25 cellular contexts compared by ENCODE assay signal in genomic region chr2:130843321-130843985, GRCh38. TPM values are rescaled to one million over a fixed set of nuclear protein-coding genes. Genes with fewer than 3 reads are reported as not detected.
DNase-seq lines count a peak whose midpoint lies in the region; ATAC-seq, FAIRE-seq and TF ChIP-seq lines count a peak whose summit lies in the region.
"Had no signal": no experiment of that assay in that cellular context is flagged by ENCODE, and none has a peak within 500 bp of the region (broad histone marks: within the 10 kb centered on the region; RNA-seq: fewer than 3 reads in every experiment).

No MANE protein-coding gene starts in this region.

- H2BK120ac ChIP-seq in H1 (replicated peaks; ENCODE audit: low read depth, low read length): no peak overlapping the region

- H4K91ac ChIP-seq in H1 (replicated peaks; ENCODE audit: insufficient read length, low read length): peak overlapping the region; percentile 1

- H3K9ac ChIP-seq in H1 (replicated peaks in 1 of 4; ENCODE audit: extremely low read depth in 1 of 4, low read depth in 3 of 4, low read length in 3 of 4): no peak overlapping the region

- TF ChIP-seq POLR2A in breast epithelium (IDR thresholded peaks at IDR 0.05) (no peak), H1 (IDR thresholded peaks at IDR 0.05; ENCODE audit: control extremely low read depth in 1 of 2, low read depth in 2 of 2, low read length in 2 of 2) (no peak)

- no peak overlapping the region; the same call in 1 of the 2 replicates for H4K8ac ChIP-seq in H1 (ENCODE audit: extremely low read depth, insufficient read depth, low read length)

- no peak overlapping the region for H3K4me2 ChIP-seq in H1 (ENCODE audit: insufficient read depth in 1 of 2, low read depth in 2 of 2, low read length in 2 of 2)
- H3K4me2 ChIP-seq: PC-9 had no signal

- H3K27ac ChIP-seq in breast epithelium: no peak overlapping the region
- H3K27ac ChIP-seq in H1 (ENCODE audit: low read depth, low read length): no peak overlapping the region
- H3K27ac ChIP-seq: PC-9 had no signal

- no peak overlapping the region for H3K23ac ChIP-seq in H1 (ENCODE audit: insufficient read length)

- no peak for TF ChIP-seq EP300 in H1 (IDR thresholded peaks at IDR 0.05; ENCODE audit: borderline replicate concordance in 1 of 2, low read depth in 2 of 2, low read length in 2 of 2)

- no peak overlapping the region for H3K56ac ChIP-seq in H1 (replicated peaks; ENCODE audit: insufficient read length, low read depth, low read length)

- H2AFZ ChIP-seq in H1 (ENCODE audit: low read length): no peak overlapping the region
- H2AFZ ChIP-seq: PC-9 had no signal

- TF ChIP-seq CTCF in MCF 10A (IDR thresholded peaks at IDR 0.05; ENCODE audit: unreplicated experiment): no peak
- no peak for TF ChIP-seq CTCF in breast epithelium (IDR thresholded peaks at IDR 0.05)
- no peak for TF ChIP-seq CTCF in H1 (IDR thresholded peaks at IDR 0.05; ENCODE audit: control extremely low read depth in 1 of 3, insufficient read depth in 1 of 3, low read depth in 1 of 3, low read length in 3 of 3)
- no peak for TF ChIP-seq CTCF in GM13976 (IDR thresholded peaks at IDR 0.05; ENCODE audit: borderline replicate concordance, control extremely low read depth, extremely low read depth, insufficient read depth, missing control alignments)

- H3K79me1 ChIP-seq in H1 (ENCODE audit: low read depth, low read length): peaks cover 2% of the 10 kb centered on the region; the same call in 1 of the 2 replicates

- H3K14ac ChIP-seq in H1 (ENCODE audit: insufficient read length): no peak overlapping the region

- H3K4me3 Mint-ChIP-seq in MCF 10A (ENCODE audit: unreplicated experiment): no peak overlapping the region
- H3K4me3 Mint-ChIP-seq: T-cell had no signal

- H3K36me3 ChIP-seq in breast epithelium: no peaks in the 10 kb centered on the region
- no peaks in the 10 kb centered on the region; a peak in 2 of 8 replicates for H3K36me3 ChIP-seq in H1 (ENCODE audit: control insufficient read depth in 2 of 4, insufficient read depth in 4 of 4, low read length in 3 of 4)
- H3K36me3 ChIP-seq: BE2C had no signal

- H3K9me3 ChIP-seq in breast epithelium: no peaks in the 10 kb centered on the region
- no peaks in the 10 kb centered on the region for H3K9me3 ChIP-seq in H1 (ENCODE audit: insufficient read depth in 2 of 2, low read depth in 1 of 2, low read length in 1 of 2)
- H3K9me3 ChIP-seq: BE2C had no signal

- no TSS peak for BruUV-seq in MCF 10A (replicated peaks; lab: Mats Ljungman, UMichigan)

- intact Hi-C loops in MCF 10A (cut with micrococcal nuclease) (no loop called here), breast epithelium (cut with DNase I; ENCODE audit: low total_unique reads) (no loop called here)

- H4K20me1 ChIP-seq in H1 (replicated peaks in 1 of 2; ENCODE audit: control insufficient read depth in 1 of 2, insufficient read depth in 2 of 2, low read length in 2 of 2): peaks cover 0 to 12% of the 10 kb centered on the region in 2 experiments

- in situ Hi-C loops in GM13976 (cut with MboI; ENCODE audit: low sequenced_read_pairs, unreplicated experiment): no loop called here

- no peak for FAIRE-seq in H1 (lab: Jason Lieb, UNC)
- FAIRE-seq: HepG2 had no signal

- H3K36me3 Mint-ChIP-seq in MCF 10A (ENCODE audit: insufficient read depth, unreplicated experiment): peaks cover 23% of the 10 kb centered on the region
- H3K36me3 Mint-ChIP-seq: T-cell had no signal

- H3K4me1 ChIP-seq in breast epithelium (no peaks in the 10 kb centered on the region), H1 (replicated peaks in 1 of 4; ENCODE audit: control insufficient read depth in 3 of 4, insufficient read depth in 4 of 4, low read length in 3 of 4) (peaks cover 0 to 11% (median 4%) of the 10 kb centered on the region in 4 experiments; a peak in 6 of 7 replicates)
- H3K4me1 ChIP-seq: BE2C had no signal

- H2AK5ac ChIP-seq in H1 (ENCODE audit: low read depth, low read length): no peak overlapping the region; the same call in 1 of the 2 replicates

- no peak overlapping the region for H3K4me3 ChIP-seq in breast epithelium
- no peak overlapping the region for H3K4me3 ChIP-seq in H1 (ENCODE audit: extremely low read depth in 1 of 4, insufficient read depth in 2 of 4, low read depth in 3 of 4, low read length in 4 of 4)
- H3K4me3 ChIP-seq: PC-9 had no signal

- 89% methylated on average over 12 of the region's 12 CpGs; no CpG with 5 or more reads in 1 of the 2 experiments for WGBS in H1 (ENCODE audit: extremely low coverage in 1 of 2, insufficient coverage in 1 of 2, insufficient read length in 1 of 2, insufficient replicate concordance in 2 of 2, low coverage in 1 of 2, low lambda C conversion rate in 2 of 2, missing lambda C conversion rate in 1 of 2), 2 experiments

- no peaks in the 10 kb centered on the region for H3K23me2 ChIP-seq in H1 (ENCODE audit: low read depth, low read length)

- H3K27me3 ChIP-seq in breast epithelium (peaks cover 0 to 17% of the 10 kb centered on the region in 2 donors), H1 (replicated peaks in 1 of 4; ENCODE audit: control insufficient read depth in 3 of 4, extremely low read depth in 1 of 4, insufficient read depth in 3 of 4, low read length in 3 of 4) (no peaks in the 10 kb centered on the region; a peak in 1 of 7 replicates)

- TF ChIP-seq RAD21 in H1 (IDR thresholded peaks at IDR 0.05 in 1 of 2, conservative IDR thresholded peaks at IDR 0.05 in 1 of 2; ENCODE audit: low read depth in 2 of 2, low read length in 2 of 2): no peak

- ATAC-seq in HG03045 (IDR thresholded peaks at IDR 0.05; ENCODE audit: unreplicated experiment): no peak
- ATAC-seq: HCT116, T-cell had no signal

- H3K4ac ChIP-seq in H1 (replicated peaks; ENCODE audit: insufficient read length, low read depth, low read length): no peak overlapping the region

- no peaks in the 10 kb centered on the region for H3K9me3 Mint-ChIP-seq in MCF 10A (ENCODE audit: unreplicated experiment)
- H3K9me3 Mint-ChIP-seq: T-cell had no signal

- H2BK15ac ChIP-seq in H1 (ENCODE audit: low read length): no peak overlapping the region

- H2BK5ac ChIP-seq in H1 (ENCODE audit: low read depth, low read length): no peak overlapping the region; the same call in 1 of the 2 replicates

- DNase-seq in MCF 10A (ENCODE audit: unreplicated experiment): no peak
- DNase-seq in breast epithelium (ENCODE audit: low spot score in 2 of 2): no peak
- peak; percentile 86 to 90 for DNase-seq in NCI-H524 (lab: John Stamatoyannopoulos, UW)
- DNase-seq in H1 (ENCODE audit: low read depth in 1 of 2, low spot score in 2 of 2): no peak
- DNase-seq in GM13976 (ENCODE audit: low spot score): no peak
- DNase-seq in NCI-H526 (lab: John Stamatoyannopoulos, UW): no peak
- DNase-seq: 8988T; ACHN; BE2C; Calu3; DMS53; GOT3; Karpas-422; NCI-H1092 treated with DMSO at 0.1 percent for 48 hours; NCI-H1436; NCI-H1930; NCI-H2107; NCI-H82; NK-92 treated with Interleukin-12 subunit alpha and Interleukin-12 subunit beta, amount 100 ng/mL, for 24 hours; PC-9; SHP77; T-cell had no signal

- H3K18ac ChIP-seq in H1 (ENCODE audit: extremely low read depth, low read length): peak overlapping the region; percentile 16; the same call in 1 of the 2 replicates

- no peak overlapping the region for H4K5ac ChIP-seq in H1 (ENCODE audit: insufficient read length, low read depth, low read length)

- H3K27me3 Mint-ChIP-seq in MCF 10A (ENCODE audit: insufficient read depth, unreplicated experiment): no peaks in the 10 kb centered on the region

- H3K79me2 ChIP-seq in H1 (ENCODE audit: control insufficient read depth in 1 of 2, insufficient read depth in 2 of 2, low read length in 2 of 2): no peaks in the 10 kb centered on the region; a peak in 1 of 4 replicates

- CTCF ChIA-PET in MCF 10A (lab: Yijun Ruan, JAX): interaction anchor here (0.7 kb wide), 1 partner anchor 77 kb away, joined by 3 read pairs; no protein-coding TSS in a partner anchor
- CTCF ChIA-PET in H1 (lab: Charles Lee; ENCODE audit: partially characterized antibody): interaction anchor here (0.9 to 4.1 kb wide), 19 partner anchors 9 to 314 kb away, joined by 3 to 20 read pairs (median 4); no protein-coding TSS in a partner anchor

- POLR2A ChIA-PET in MCF 10A (lab: Yijun Ruan, JAX): no interaction called here
- POLR2A ChIA-PET in H1 (lab: Charles Lee; ENCODE audit: partially characterized antibody): no interaction called here

- H3K27ac Mint-ChIP-seq in MCF 10A (ENCODE audit: low read depth, unreplicated experiment): peak overlapping the region; percentile 57
- H3K27ac Mint-ChIP-seq: T-cell had no signal

- H3K4me1 Mint-ChIP-seq in MCF 10A (ENCODE audit: insufficient read depth, unreplicated experiment): peaks cover 30% of the 10 kb centered on the region
- H3K4me1 Mint-ChIP-seq: T-cell had no signal

- H2BK20ac ChIP-seq in H1 (ENCODE audit: low read length): no peak overlapping the region

- peak overlapping the region; percentile 19; the same call in 1 of the 2 replicates for H2BK12ac ChIP-seq in H1 (ENCODE audit: low read depth, low read length)

TF ChIP-seq in H1, 55 proteins besides CTCF, POLR2A, EP300 and RAD21 (continues in another document):
- TF ChIP-seq HDAC6 (IDR thresholded peaks at IDR 0.05; ENCODE audit: low read depth, low read length) (no peak), ATF2 (IDR thresholded peaks at IDR 0.05; ENCODE audit: low read length) (no peak), POLR2AphosphoS5 (IDR thresholded peaks at IDR 0.05; ENCODE audit: low read depth, low read length) (no peak), ZNF274 (IDR thresholded peaks at IDR 0.05; ENCODE audit: borderline replicate concordance, extremely low read depth, low read length) (no peak)

RNA-seq across cellular contexts. Expression of gene ARHGEF4, which starts 6.7 kb away (rescaled TPM):
- 52.0 and 59.3 TPM in 2 replicates for total RNA-seq in MCF 10A (2022)
- total RNA-seq in breast epithelium: 10 to 100 TPM in 1 of 3 donors, 1 to 10 TPM in 2; 7.5 to 10.1 (median 8.0) TPM
- 13.3 and 14.6 TPM in 2 replicates for total RNA-seq in H1 (2021; fragmentation: NEBNext Ultra II Directional; extraction: Animal tissue kit (Norgen Biotek cat#: 25700))
- polyA plus RNA-seq in H1 (2011; rRNA removed): 10.6 and 14.5 TPM in 2 replicates
- polyA plus RNA-seq in H1 (2011; cell fraction: cytosol; rRNA removed): 11.0 TPM
- polyA plus RNA-seq in H1 (2011; cell fraction: nucleus; rRNA removed): 54.4 TPM
- 10.6 to 16.4 TPM (median 15.6 TPM) in 4 replicates for polyA plus RNA-seq in H1 (2012, experiment 1 of 2)
- 9.9 TPM for polyA plus RNA-seq in H1 (2012, experiment 2 of 2)
- 12.9 TPM for polyA plus RNA-seq in H1 (2013, experiment 1 of 2)
- polyA plus RNA-seq in H1 (2013, experiment 2 of 2): 10.7 TPM
- polyA minus RNA-seq in H1 (2011; rRNA and poly(A)+ RNA removed): 13.4 and 18.2 TPM in 2 replicates
- 8.7 TPM for polyA minus RNA-seq in H1 (2011; cell fraction: cytosol; rRNA and poly(A)+ RNA removed)
- polyA minus RNA-seq in H1 (2011; cell fraction: nucleus; rRNA and poly(A)+ RNA removed): 21.4 TPM

Comparison
In these comparisons a context has a peak if more than half of its experiments do, and no peak if none do; other contexts are left out.
1. DNase-seq: peak in NCI-H524 (2 of 2); none in MCF 10A (single experiment), breast epithelium (0 of 2), H1 (0 of 2), GM13976 (single experiment) and NCI-H526 (0 of 2).